Comparison of ENCODE assay signal across 32 cellular contexts in genomic region chr13:102049853-102050252, GRCh38.
"Had no signal": no experiment of that assay in that cellular context is flagged by ENCODE, and none has a peak within 500 bp of the region (broad histone marks: within the 10 kb centered on the region; RNA-seq: fewer than 3 reads in every experiment).

No MANE protein-coding gene starts in this region.

- H3K27me3 ChIP-seq: adrenal gland, ascending aorta, body of pancreas, brain microvascular endothelial cell, breast epithelium, cardiac muscle cell had no signal

- DNase-seq: activated effector memory CD4-positive, alpha-beta T cell treated with anti-CD3 and anti-CD28 coated beads, Interleukin-2, amount 50 U/mL, for 16 hours; activated effector memory CD4-positive, alpha-beta T cell treated with Interleukin-2 at 50 U/mL for 16 hours; activated gamma-delta T cell; activated gamma-delta T cell treated with Interleukin-2 at 50 U/mL for 16 hours; activated naive CD4-positive, alpha-beta T cell; activated naive CD4-positive, alpha-beta T cell treated with anti-CD3 and anti-CD28 coated beads for 36 hours; activated naive CD4-positive, alpha-beta T cell treated with anti-CD3 and anti-CD28 coated beads, Interleukin-2, amount 10 ng/mL, durations not matched to agents 7 days and 5 days; activated naive CD4-positive, alpha-beta T cell treated with anti-CD3 and anti-CD28 coated beads, Interleukin-2, amount 50 U/mL, for 16 hours; activated naive CD4-positive, alpha-beta T cell treated with Interleukin-2 at 50 U/mL for 16 hours; activated naive CD8-positive, alpha-beta T cell treated with anti-CD3 and anti-CD28 coated beads for 36 hours; activated naive CD8-positive, alpha-beta T cell treated with anti-CD3 and anti-CD28 coated beads, Interleukin-2, amount 10 ng/mL, durations not matched to agents 7 days and 5 days; activated naive CD8-positive, alpha-beta T cell treated with anti-CD3 and anti-CD28 coated beads, Interleukin-2, amount 50 U/mL, for 24 hours; activated T-cell treated with anti-CD3 and anti-CD28 coated beads, Interleukin-2, amount 50 U/mL, for 1 hour; activated T-cell treated with anti-CD3 and anti-CD28 coated beads, Interleukin-2, amount 50 U/mL, for 24 hours; activated T-cell treated with anti-CD3 and anti-CD28 coated beads, Interleukin-2, amount 50 U/mL, for 4 hours; activated T-cell treated with anti-CD3 and anti-CD28 coated beads, Interleukin-2, amount 50 U/mL, for 48 hours; activated T-cell treated with anti-CD3 and anti-CD28 coated beads, Interleukin-2, amount 50 U/mL, for 72 hours; adrenal gland; amniotic stem cell; amygdala; anterior cingulate cortex; aorta; body of pancreas; brain microvascular endothelial cell; caudate nucleus; central memory CD4-positive, alpha-beta T cell; cerebellar nuclear complex had no signal

- H3K36me3 ChIP-seq: adrenal gland, ascending aorta, brain microvascular endothelial cell, cardiac muscle cell had no signal

- H3K4me1 ChIP-seq: adrenal gland, ascending aorta, body of pancreas, breast epithelium had no signal

- ATAC-seq: activated naive CD4-positive, alpha-beta T cell treated with anti-CD3 and anti-CD28 coated beads, Interleukin-2, amount 50 U/mL, for 72 hours; activated naive CD8-positive, alpha-beta T cell treated with anti-CD3 and anti-CD28 coated beads, Interleukin-2, amount 50 U/mL, for 24 hours; activated T-cell treated with anti-CD3 and anti-CD28 coated beads, Interleukin-2, amount 50 U/mL, for 4 hours; activated T-cell treated with anti-CD3 and anti-CD28 coated beads, Interleukin-2, amount 50 U/mL, for 72 hours; activated T-helper 17 cell treated with anti-CD3 and anti-CD28 coated beads, Interleukin-2, amount 50 U/mL, for 72 hours; body of pancreas had no signal

- H3K4me3 ChIP-seq: adrenal gland, ascending aorta, body of pancreas, breast epithelium, cardiac muscle cell had no signal

- H3K27ac ChIP-seq: adrenal gland, ascending aorta, body of pancreas, brain microvascular endothelial cell, breast epithelium, cardiac muscle cell had no signal
